Comparison of ENCODE assay signal across 9 cellular contexts in the genomic region with DNA sequence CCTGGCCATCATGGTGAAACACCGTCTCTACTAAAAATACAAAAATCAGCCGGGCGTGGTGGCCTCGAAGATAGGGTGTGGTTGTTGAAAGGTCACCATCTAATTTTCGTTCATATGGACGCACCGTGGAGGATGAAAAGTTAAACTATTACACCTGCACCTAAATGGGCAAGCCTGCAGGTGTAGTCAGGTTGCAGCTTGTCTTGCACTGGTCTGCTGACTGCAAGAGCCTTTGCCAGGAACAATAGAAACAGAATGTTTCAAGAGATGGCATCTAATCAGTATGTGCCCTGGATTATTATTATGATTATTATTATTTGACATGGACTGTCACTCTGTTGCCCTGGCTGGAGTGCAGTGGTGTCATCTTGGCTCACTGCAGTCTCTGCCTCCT.
A peak's percentile ranks its signal among the peaks of the same experiment; 100 is the strongest.
DNase-seq lines count a peak whose midpoint lies in the region; ATAC-seq, FAIRE-seq and TF ChIP-seq lines count a peak whose summit lies in the region.
"Had no signal": no experiment of that assay in that cellular context is flagged by ENCODE, and none has a peak within 500 bp of the region (broad histone marks: within the 10 kb centered on the region; RNA-seq: fewer than 3 reads in every experiment).

No MANE protein-coding gene starts in this region.

- H3K4me1 ChIP-seq in RWPE2 (ENCODE audit: insufficient read depth, poor library complexity, severe bottlenecking): peaks cover 8% of the 10 kb centered on the region
- peaks cover 3% of the 10 kb centered on the region for H3K4me1 ChIP-seq in rectal smooth muscle tissue (ENCODE audit: control insufficient read depth, insufficient read depth, low read length)

- FAIRE-seq in HTR-8/SVneo (lab: Jason Lieb, UNC): no peak
- FAIRE-seq: TTC549 had no signal

- H3K9ac ChIP-seq in rectal smooth muscle tissue (ENCODE audit: low read length): no peak overlapping the region

- H3K27ac ChIP-seq in RWPE2 (ENCODE audit: poor library complexity, severe bottlenecking) (no peak overlapping the region), rectal smooth muscle tissue (ENCODE audit: low read depth, low read length) (no peak overlapping the region)

- H3K4me3 ChIP-seq in GM12875 (ENCODE audit: low read depth, low read length) (peak overlapping the region; percentile 73), RWPE2 (ENCODE audit: severe bottlenecking) (peak overlapping the region; percentile 90), fibroblast of mammary gland (ENCODE audit: control insufficient read depth, low read depth, low read length) (peak overlapping the region; percentile 73), rectal smooth muscle tissue (ENCODE audit: low read length) (peak overlapping the region; percentile 88)

- peak; percentile 13 for DNase-seq in RWPE2 (ENCODE audit: low spot score)
- DNase-seq in fibroblast of mammary gland (ENCODE audit: low read depth): no peak
- no peak for DNase-seq in HTR-8/SVneo (ENCODE audit: insufficient read length, low spot score)
- no peak for DNase-seq in anterior cingulate cortex (lab: John Stamatoyannopoulos, UW)

- peaks cover 29% of the 10 kb centered on the region for H3K36me3 ChIP-seq in RWPE2 (ENCODE audit: low read depth)
- peaks cover 21% of the 10 kb centered on the region for H3K36me3 ChIP-seq in rectal smooth muscle tissue (ENCODE audit: control insufficient read depth, insufficient read depth, low read length)

- no peak for ATAC-seq in RWPE2 (ENCODE audit: low read depth)
- no peak for ATAC-seq in HG03139 (IDR thresholded peaks at IDR 0.05; ENCODE audit: unreplicated experiment)
- ATAC-seq in HG02610 (IDR thresholded peaks at IDR 0.05; ENCODE audit: unreplicated experiment): no peak

- no peaks in the 10 kb centered on the region for H3K9me3 ChIP-seq in RWPE2 (ENCODE audit: severe bottlenecking)

- TF ChIP-seq CTCF in GM12875 (IDR thresholded peaks at IDR 0.05; ENCODE audit: borderline replicate concordance, insufficient read depth, low read depth, low read length) (no peak), RWPE2 (IDR thresholded peaks at IDR 0.05; ENCODE audit: poor library complexity, severe bottlenecking) (no peak), fibroblast of mammary gland (conservative IDR thresholded peaks at IDR 0.05; ENCODE audit: control insufficient read depth, insufficient read depth, low read depth, low read length) (no peak)

- no peaks in the 10 kb centered on the region for H3K27me3 ChIP-seq in RWPE2 (ENCODE audit: insufficient read depth, poor library complexity, severe bottlenecking)
- no peaks in the 10 kb centered on the region for H3K27me3 ChIP-seq in rectal smooth muscle tissue (ENCODE audit: control insufficient read depth, insufficient read depth, low read length)
